In the genomic region with DNA sequence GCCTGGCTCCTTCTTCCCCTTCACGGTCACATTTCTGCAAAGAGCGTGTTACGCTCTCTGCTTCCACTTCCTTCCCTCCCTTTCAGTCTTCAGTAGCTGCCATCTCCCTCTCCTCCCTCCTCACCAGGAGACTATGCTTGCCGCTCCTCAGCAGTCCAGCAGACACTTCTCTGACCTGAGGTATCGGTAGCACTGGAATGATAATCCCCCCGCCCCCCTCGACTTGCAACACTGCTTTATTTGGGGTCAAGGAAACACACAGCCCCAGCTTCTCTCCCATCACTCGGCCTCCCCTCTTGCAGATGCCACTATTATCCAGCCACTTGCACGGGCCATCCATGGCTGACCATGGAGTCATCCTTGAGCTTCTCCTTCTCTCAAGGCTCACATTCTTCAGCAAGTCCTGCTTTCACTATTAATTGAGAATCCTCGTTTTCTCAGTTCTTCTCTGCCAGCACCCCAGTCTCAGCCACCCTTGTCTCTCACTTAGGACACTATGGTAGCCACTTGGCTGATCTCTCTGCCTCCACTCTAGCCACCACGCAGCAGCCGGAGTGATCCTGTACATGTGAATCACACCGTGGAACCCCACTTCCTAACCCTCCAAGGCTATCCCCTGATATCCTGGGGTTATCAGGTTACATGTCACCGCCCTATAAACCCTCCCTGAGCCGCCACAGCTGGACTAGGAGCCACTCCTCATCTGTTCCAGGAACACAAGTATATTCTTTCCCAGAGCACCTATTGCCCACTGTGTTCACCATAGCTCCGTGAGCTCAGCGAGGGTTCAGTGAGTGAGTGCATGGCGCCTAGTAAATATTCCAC, we compare ENCODE assay signal across 8 cellular contexts. TPM values are rescaled to one million over a fixed set of nuclear protein-coding genes. Genes with fewer than 3 reads are reported as not detected.
DNase-seq lines count a peak whose midpoint lies in the region; ATAC-seq and TF ChIP-seq lines count a peak whose summit lies in the region.

No MANE protein-coding gene starts in this region.

- intact Hi-C loops in activated T-helper 1 cell treated with anti-CD3 and anti-CD28 coated beads, Interleukin-12 subunit alpha, Interleukin-12 subunit beta, Interleukin-2, Interleukin-4 antibody, amounts not matched to agents 30 ng/mL and 10 ng/mL and 1 ng/mL, durations not matched to agents 14 hours and 24 hours and 36 hours (cut with micrococcal nuclease) = loop anchor here (1.0 to 5.0 kb wide), 14 partner anchors 37 to 1133 kb away; a partner anchor contains a TSS

- H3K4me3 ChIP-seq in NB4 (ENCODE audit: low read depth, low read length) = peak overlapping the region; percentile 70

- peak overlapping the region; percentile 95 for H3K4me3 Mint-ChIP-seq in activated T-helper 1 cell treated with anti-CD3 and anti-CD28 coated beads, Interleukin-12 subunit alpha, Interleukin-12 subunit beta, Interleukin-2, Interleukin-4 antibody, amounts not matched to agents 30 ng/mL and 10 ng/mL and 1 ng/mL, durations not matched to agents 14 hours and 24 hours and 36 hours
- H3K4me3 Mint-ChIP-seq in progenitor cell of endocrine pancreas (ENCODE audit: low read depth) = peak overlapping the region; percentile 89

- H3K9me3 Mint-ChIP-seq in activated T-helper 1 cell treated with anti-CD3 and anti-CD28 coated beads, Interleukin-12 subunit alpha, Interleukin-12 subunit beta, Interleukin-2, Interleukin-4 antibody, amounts not matched to agents 30 ng/mL and 10 ng/mL and 1 ng/mL, durations not matched to agents 14 hours and 24 hours and 36 hours = peaks cover 8% of the 10 kb centered on the region
- H3K9me3 Mint-ChIP-seq in progenitor cell of endocrine pancreas (ENCODE audit: low read depth) = no peaks in the 10 kb centered on the region

- peak overlapping the region; percentile 97 for H3K27ac Mint-ChIP-seq in activated T-helper 1 cell treated with anti-CD3 and anti-CD28 coated beads, Interleukin-12 subunit alpha, Interleukin-12 subunit beta, Interleukin-2, Interleukin-4 antibody, amounts not matched to agents 30 ng/mL and 10 ng/mL and 1 ng/mL, durations not matched to agents 14 hours and 24 hours and 36 hours
- H3K27ac Mint-ChIP-seq in progenitor cell of endocrine pancreas = peak overlapping the region; percentile 90

- H3K4me1 Mint-ChIP-seq in activated T-helper 1 cell treated with anti-CD3 and anti-CD28 coated beads, Interleukin-12 subunit alpha, Interleukin-12 subunit beta, Interleukin-2, Interleukin-4 antibody, amounts not matched to agents 30 ng/mL and 10 ng/mL and 1 ng/mL, durations not matched to agents 14 hours and 24 hours and 36 hours (ENCODE audit: low read depth) = peaks cover 58% of the 10 kb centered on the region
- H3K4me1 Mint-ChIP-seq in progenitor cell of endocrine pancreas (ENCODE audit: low read depth) = peaks cover 16% of the 10 kb centered on the region

- peaks cover 31% of the 10 kb centered on the region for H3K36me3 Mint-ChIP-seq in activated T-helper 1 cell treated with anti-CD3 and anti-CD28 coated beads, Interleukin-12 subunit alpha, Interleukin-12 subunit beta, Interleukin-2, Interleukin-4 antibody, amounts not matched to agents 30 ng/mL and 10 ng/mL and 1 ng/mL, durations not matched to agents 14 hours and 24 hours and 36 hours (ENCODE audit: low read depth)
- no peaks in the 10 kb centered on the region for H3K36me3 Mint-ChIP-seq in progenitor cell of endocrine pancreas (ENCODE audit: insufficient read depth)

- no peaks in the 10 kb centered on the region for H3K27me3 Mint-ChIP-seq in activated T-helper 1 cell treated with anti-CD3 and anti-CD28 coated beads, Interleukin-12 subunit alpha, Interleukin-12 subunit beta, Interleukin-2, Interleukin-4 antibody, amounts not matched to agents 30 ng/mL and 10 ng/mL and 1 ng/mL, durations not matched to agents 14 hours and 24 hours and 36 hours (ENCODE audit: insufficient read depth)
- H3K27me3 Mint-ChIP-seq in progenitor cell of endocrine pancreas = peaks cover 7% of the 10 kb centered on the region

- peak; percentile 14 for ATAC-seq in GM21529 (IDR thresholded peaks at IDR 0.05; ENCODE audit: unreplicated experiment)

- no peak for TF ChIP-seq CTCF in NB4 (IDR thresholded peaks at IDR 0.05; ENCODE audit: low read depth, low read length)
- TF ChIP-seq CTCF in progenitor cell of endocrine pancreas (IDR thresholded peaks at IDR 0.05; ENCODE audit: unreplicated experiment) = no peak

- DNase-seq in DMS53 treated with DMSO at 0.1 percent for 48 hours (lab: John Stamatoyannopoulos, UW; ENCODE audit: unreplicated experiment) (peak; percentile 29), NB4 (ENCODE audit: low read depth) (peak; percentile 26), glomerular visceral epithelial cell (ENCODE audit: extremely low spot score) (peak; percentile 17), progenitor cell of endocrine pancreas (ENCODE audit: low spot score, unreplicated experiment) (no peak), NCI-H446 treated with DMSO at 0.1 percent for 48 hours (lab: John Stamatoyannopoulos, UW) (no peak), COLO829 (ENCODE audit: low spot score) (no peak)
- DNase-seq in activated T-helper 1 cell treated with anti-CD3 and anti-CD28 coated beads, Interleukin-12 subunit alpha, Interleukin-12 subunit beta, Interleukin-2, Interleukin-4 antibody, amounts not matched to agents 30 ng/mL and 10 ng/mL and 1 ng/mL, durations not matched to agents 14 hours and 24 hours and 36 hours (ENCODE audit: low spot score) = no peak

- no peak for TF ChIP-seq POLR2A in NB4 (IDR thresholded peaks at IDR 0.05; ENCODE audit: extremely low read depth, insufficient read length)

RNA-seq across cellular contexts. Expression of a gene that starts 1.0 kb away (rescaled TPM):
- 66.7 and 68.6 TPM in 2 replicates for total RNA-seq in activated T-helper 1 cell treated with anti-CD3 and anti-CD28 coated beads, Interleukin-12 subunit alpha, Interleukin-12 subunit beta, Interleukin-2, Interleukin-4 antibody, amounts not matched to agents 30 ng/mL and 10 ng/mL and 1 ng/mL, durations not matched to agents 14 hours and 24 hours and 36 hours
- total RNA-seq in progenitor cell of endocrine pancreas = 20.0 and 21.4 TPM in 2 replicates

Comparison
In these comparisons a context has a peak if more than half of its experiments do, and no peak if none do; other contexts are left out.
1. DNase-seq: peak in DMS53 treated with DMSO at 0.1 percent for 48 hours (single experiment), NB4 (single experiment) and glomerular visceral epithelial cell (single experiment); none in activated T-helper 1 cell treated with anti-CD3 and anti-CD28 coated beads, Interleukin-12 subunit alpha, Interleukin-12 subunit beta, Interleukin-2, Interleukin-4 antibody, amounts not matched to agents 30 ng/mL and 10 ng/mL and 1 ng/mL, durations not matched to agents 14 hours and 24 hours and 36 hours (single experiment), progenitor cell of endocrine pancreas (single experiment), NCI-H446 treated with DMSO at 0.1 percent for 48 hours (single experiment) and COLO829 (single experiment).